In the genomic region with DNA sequence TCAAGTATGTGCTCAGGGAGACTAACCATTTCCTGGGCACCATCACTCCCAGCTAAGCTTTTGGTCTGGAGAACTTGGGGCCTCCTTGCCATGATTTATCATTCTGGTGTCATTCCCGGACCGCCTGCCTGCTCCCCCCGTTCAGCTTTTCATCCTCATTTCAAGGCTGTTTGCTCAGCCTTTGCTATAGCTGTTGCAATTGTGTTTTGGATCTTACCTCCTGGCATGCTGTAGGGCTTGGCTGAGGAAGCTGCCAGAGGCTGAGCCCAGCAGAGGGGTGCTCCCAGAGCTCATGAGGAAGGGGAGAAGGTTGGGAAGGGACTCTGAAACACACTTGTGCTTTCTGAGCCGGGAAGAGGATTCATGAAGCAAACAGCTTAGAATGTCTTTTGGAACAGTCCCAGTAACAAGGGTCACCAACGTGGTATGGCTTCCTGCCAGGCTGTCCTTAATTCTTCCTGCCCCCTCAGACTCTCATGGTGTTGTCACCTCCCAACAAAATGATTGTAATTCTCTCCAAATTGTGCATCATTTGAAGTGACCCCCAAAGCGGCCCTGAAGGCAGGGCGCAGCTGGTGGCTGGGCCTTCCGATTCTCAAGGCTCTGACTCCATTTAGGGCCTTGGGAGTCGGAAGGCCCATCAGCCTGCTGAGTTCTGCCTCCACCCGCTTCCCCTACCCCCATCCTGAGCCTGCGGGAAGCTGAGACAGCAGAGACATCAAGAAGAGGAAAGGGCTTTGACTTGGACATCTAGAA, we compare ENCODE assay signal across 20 cellular contexts.
DNase-seq lines count a peak whose midpoint lies in the region; ATAC-seq and TF ChIP-seq lines count a peak whose summit lies in the region.
"Had no signal": no experiment of that assay in that cellular context is flagged by ENCODE, and none has a peak within 500 bp of the region (broad histone marks: within the 10 kb centered on the region; RNA-seq: fewer than 3 reads in every experiment).

No MANE protein-coding gene starts in this region.

- peaks cover 23% of the 10 kb centered on the region for H3K4me1 Mint-ChIP-seq in chondrocyte (ENCODE audit: low read depth)
- H3K4me1 Mint-ChIP-seq in activated T-helper 2 cell treated with anti-CD3 and anti-CD28 coated beads, Interferon-gamma antibody, Interleukin-2, Interleukin-4, amounts not matched to agents 10 μg/mL and 5 μg/mL and 100 μg/mL, durations not matched to agents 14 hours and 24 hours and 36 hours (ENCODE audit: low read depth): peaks cover 2% of the 10 kb centered on the region
- H3K4me1 Mint-ChIP-seq in activated CD8-positive, alpha-beta T cell treated with anti-CD3 and anti-CD28 coated beads for 36 hours (ENCODE audit: low read depth): no peaks in the 10 kb centered on the region

- CTCF ChIA-PET in activated CD8-positive, alpha-beta T cell treated with anti-CD3 and anti-CD28 coated beads for 36 hours (lab: Charles Lee): interaction anchor here (1.2 kb wide), 1 partner anchor 455 kb away, joined by 3 read pairs; no protein-coding TSS in a partner anchor

- peak overlapping the region; percentile 40 to 58 for H2BK12ac ChIP-seq in mesenchymal stem cell (ENCODE audit: low read length in 2 of 2)

- H3K27ac Mint-ChIP-seq in chondrocyte (ENCODE audit: unreplicated experiment): peak overlapping the region; percentile 57
- H3K27ac Mint-ChIP-seq in activated T-helper 2 cell treated with anti-CD3 and anti-CD28 coated beads, Interferon-gamma antibody, Interleukin-2, Interleukin-4, amounts not matched to agents 10 μg/mL and 5 μg/mL and 100 μg/mL, durations not matched to agents 14 hours and 24 hours and 36 hours: no peak overlapping the region
- H3K27ac Mint-ChIP-seq in activated CD8-positive, alpha-beta T cell treated with anti-CD3 and anti-CD28 coated beads for 36 hours: no peak overlapping the region
- H3K27ac Mint-ChIP-seq: activated B cell treated with CpG ODN at 0.5 μM for 24 hours had no signal

- H3K23ac ChIP-seq in mesenchymal stem cell (ENCODE audit: low read length in 2 of 2): peak overlapping the region in 1 of 2 experiments; percentile 2

- H3K4me1 ChIP-seq in mesenchymal stem cell (ENCODE audit: control insufficient read depth, insufficient read depth, low read depth, low read length) (peaks cover 25% of the 10 kb centered on the region), spleen (peaks cover 8 to 53% (median 38%) of the 10 kb centered on the region in 6 donors)

- peak overlapping the region; percentile 8 for H2AFZ ChIP-seq in mesenchymal stem cell (ENCODE audit: low read depth, low read length)

- no peaks in the 10 kb centered on the region for H3K36me3 ChIP-seq in mesenchymal stem cell (ENCODE audit: control insufficient read depth in 1 of 2, insufficient read depth in 2 of 2, low read depth in 1 of 2, low read length in 2 of 2)
- H3K36me3 ChIP-seq in spleen: no peaks in the 10 kb centered on the region

- 81% methylated on average over 11 of the region's 11 CpGs for WGBS in mesenchymal stem cell
- 53 to 64% (median 58%) methylated on average over 11 of the region's 11 CpGs for WGBS in spleen, 5 donors

- H3K9ac ChIP-seq in mesenchymal stem cell (ENCODE audit: low read length): no peak overlapping the region
- H3K9ac ChIP-seq: KMS-11 had no signal

- no peak for TF ChIP-seq CTCF in chondrocyte (IDR thresholded peaks at IDR 0.05)
- no peak for TF ChIP-seq CTCF in spleen (IDR thresholded peaks at IDR 0.05 in 8 of 11, conservative IDR thresholded peaks at IDR 0.05 in 3 of 11)
- TF ChIP-seq CTCF in activated CD8-positive, alpha-beta T cell treated with anti-CD3 and anti-CD28 coated beads for 36 hours (IDR thresholded peaks at IDR 0.05): no peak

- H2BK15ac ChIP-seq in mesenchymal stem cell (ENCODE audit: low read depth, poor library complexity, severe bottlenecking): no peak overlapping the region

- no peak overlapping the region for H4K91ac ChIP-seq in mesenchymal stem cell (ENCODE audit: low read length)

- no peak overlapping the region for H3K27ac ChIP-seq in mesenchymal stem cell (ENCODE audit: low read length, poor library complexity, severe bottlenecking)
- peak overlapping the region; percentile 45 to 87 (median 78) for H3K27ac ChIP-seq in spleen
- H3K27ac ChIP-seq: KMS-11, RWPE1 had no signal

- no peak overlapping the region for H2BK5ac ChIP-seq in mesenchymal stem cell (ENCODE audit: low read depth, low read length, poor library complexity, severe bottlenecking)

- no peak for TF ChIP-seq POLR2A in spleen (IDR thresholded peaks at IDR 0.05)

- POLR2A ChIA-PET in activated CD8-positive, alpha-beta T cell treated with anti-CD3 and anti-CD28 coated beads for 36 hours (lab: Charles Lee): no interaction called here

- no peak overlapping the region for H3K4me2 ChIP-seq in mesenchymal stem cell (ENCODE audit: low read length, poor library complexity, severe bottlenecking)
- H3K4me2 ChIP-seq: KMS-11 had no signal

- H3K4me3 Mint-ChIP-seq in chondrocyte (ENCODE audit: unreplicated experiment): no peak overlapping the region
- no peak overlapping the region for H3K4me3 Mint-ChIP-seq in activated T-helper 2 cell treated with anti-CD3 and anti-CD28 coated beads, Interferon-gamma antibody, Interleukin-2, Interleukin-4, amounts not matched to agents 10 μg/mL and 5 μg/mL and 100 μg/mL, durations not matched to agents 14 hours and 24 hours and 36 hours (ENCODE audit: low read depth)
- H3K4me3 Mint-ChIP-seq in activated CD8-positive, alpha-beta T cell treated with anti-CD3 and anti-CD28 coated beads for 36 hours: no peak overlapping the region
- H3K4me3 Mint-ChIP-seq: activated B cell treated with CpG ODN at 0.5 μM for 24 hours had no signal

- no peaks in the 10 kb centered on the region for H3K36me3 Mint-ChIP-seq in chondrocyte (ENCODE audit: low read depth)
- no peaks in the 10 kb centered on the region for H3K36me3 Mint-ChIP-seq in activated T-helper 2 cell treated with anti-CD3 and anti-CD28 coated beads, Interferon-gamma antibody, Interleukin-2, Interleukin-4, amounts not matched to agents 10 μg/mL and 5 μg/mL and 100 μg/mL, durations not matched to agents 14 hours and 24 hours and 36 hours (ENCODE audit: low read depth)
- H3K36me3 Mint-ChIP-seq in activated CD8-positive, alpha-beta T cell treated with anti-CD3 and anti-CD28 coated beads for 36 hours (ENCODE audit: low read depth): no peaks in the 10 kb centered on the region

- H3K27me3 Mint-ChIP-seq in chondrocyte (ENCODE audit: low read depth): no peaks in the 10 kb centered on the region
- H3K27me3 Mint-ChIP-seq in activated T-helper 2 cell treated with anti-CD3 and anti-CD28 coated beads, Interferon-gamma antibody, Interleukin-2, Interleukin-4, amounts not matched to agents 10 μg/mL and 5 μg/mL and 100 μg/mL, durations not matched to agents 14 hours and 24 hours and 36 hours (ENCODE audit: low read depth): no peaks in the 10 kb centered on the region
- H3K27me3 Mint-ChIP-seq in activated CD8-positive, alpha-beta T cell treated with anti-CD3 and anti-CD28 coated beads for 36 hours: no peaks in the 10 kb centered on the region
- H3K27me3 Mint-ChIP-seq: activated B cell treated with CpG ODN at 0.5 μM for 24 hours had no signal

- peak overlapping the region; percentile 45 for H4K8ac ChIP-seq in mesenchymal stem cell (ENCODE audit: low read length)

- H3K27me3 ChIP-seq in mesenchymal stem cell (ENCODE audit: control insufficient read depth in 1 of 2, insufficient read depth in 1 of 2, low read length in 2 of 2) (peaks cover 0 to 36% of the 10 kb centered on the region in 2 experiments), spleen (replicated peaks in 1 of 7) (no peaks in the 10 kb centered on the region)

- H3K18ac ChIP-seq in mesenchymal stem cell (ENCODE audit: low read depth in 1 of 2, low read length in 2 of 2): peak overlapping the region; percentile 38 to 61

- peaks cover 4% of the 10 kb centered on the region for H3K9me3 ChIP-seq in mesenchymal stem cell (ENCODE audit: control insufficient read depth, low read length)
- H3K9me3 ChIP-seq in spleen: peaks cover 0 to 9% (median under 1%) of the 10 kb centered on the region in 8 donors

- peak overlapping the region in 1 of 2 experiments; percentile 37 for H3K4ac ChIP-seq in mesenchymal stem cell (ENCODE audit: low read depth in 1 of 2, low read length in 2 of 2)

- H3K4me3 ChIP-seq in mesenchymal stem cell (ENCODE audit: insufficient read depth in 1 of 2, low read depth in 1 of 2, low read length in 2 of 2): no peak overlapping the region
- no peak overlapping the region for H3K4me3 ChIP-seq in spleen

- peaks cover 10% of the 10 kb centered on the region for H3K9me3 Mint-ChIP-seq in chondrocyte (ENCODE audit: low read depth)
- peaks cover 5% of the 10 kb centered on the region for H3K9me3 Mint-ChIP-seq in activated T-helper 2 cell treated with anti-CD3 and anti-CD28 coated beads, Interferon-gamma antibody, Interleukin-2, Interleukin-4, amounts not matched to agents 10 μg/mL and 5 μg/mL and 100 μg/mL, durations not matched to agents 14 hours and 24 hours and 36 hours
- no peaks in the 10 kb centered on the region for H3K9me3 Mint-ChIP-seq in activated CD8-positive, alpha-beta T cell treated with anti-CD3 and anti-CD28 coated beads for 36 hours

- DNase-seq in NCI-H2227 (lab: John Stamatoyannopoulos, UW; ENCODE audit: unreplicated experiment) (peak; percentile 53), chondrocyte (ENCODE audit: low spot score) (no peak), mesenchymal stem cell (no peak), spleen (peak; percentile 82), NCI-H146 treated with DMSO at 0.1 percent for 48 hours (lab: John Stamatoyannopoulos, UW; ENCODE audit: unreplicated experiment) (no peak), iPS-NIHi7 (ENCODE audit: extremely low spot score) (no peak)
- no peak for DNase-seq in activated T-helper 2 cell treated with anti-CD3 and anti-CD28 coated beads, Interferon-gamma antibody, Interleukin-2, Interleukin-4, amounts not matched to agents 10 μg/mL and 5 μg/mL and 100 μg/mL, durations not matched to agents 14 hours and 24 hours and 36 hours (ENCODE audit: low spot score)
- DNase-seq in activated CD8-positive, alpha-beta T cell treated with anti-CD3 and anti-CD28 coated beads for 36 hours: no peak
- DNase-seq: activated B cell treated with CpG ODN at 0.5 μM for 24 hours; activated CD4-positive, alpha-beta T cell treated with anti-CD3 and anti-CD28 coated beads, Interleukin-2, amount 50 U/mL, for 48 hours; activated naive CD4-positive, alpha-beta T cell; activated T-cell treated with anti-CD3 and anti-CD28 coated beads for 4 hours; effector memory CD4-positive, alpha-beta T cell; GOT3; NCI-H1048; NCI-H2081; NCI-H526 had no signal

- ATAC-seq in activated CD8-positive, alpha-beta T cell treated with anti-CD3 and anti-CD28 coated beads for 36 hours: no peak
- ATAC-seq: SK-N-SH treated with all-trans-retinoic acid at 6 μM for 48 hours had no signal

- intact Hi-C loops in spleen (cut with DNase I; ENCODE audit: low total_unique reads): no loop called here
- intact Hi-C loops in activated T-helper 2 cell treated with anti-CD3 and anti-CD28 coated beads, Interferon-gamma antibody, Interleukin-2, Interleukin-4, amounts not matched to agents 10 μg/mL and 5 μg/mL and 100 μg/mL, durations not matched to agents 14 hours and 24 hours and 36 hours (cut with micrococcal nuclease): no loop called here
- intact Hi-C loops in activated CD8-positive, alpha-beta T cell treated with anti-CD3 and anti-CD28 coated beads for 36 hours (cut with micrococcal nuclease): no loop called here

- H2BK120ac ChIP-seq in mesenchymal stem cell (ENCODE audit: low read depth, low read length): no peak overlapping the region

- no peak overlapping the region for H3K14ac ChIP-seq in mesenchymal stem cell (ENCODE audit: low read length in 2 of 2)

- H2AK5ac ChIP-seq in mesenchymal stem cell (ENCODE audit: low read length, severe bottlenecking): peak overlapping the region; percentile 19

- H3K79me1 ChIP-seq in mesenchymal stem cell (replicated peaks; ENCODE audit: low read length, poor library complexity, severe bottlenecking): no peaks in the 10 kb centered on the region

Comparison
In these comparisons a context has a peak if more than half of its experiments do, and no peak if none do; other contexts are left out.
1. DNase-seq: peak in NCI-H2227 (single experiment) and spleen (single experiment); none in chondrocyte (single experiment), mesenchymal stem cell (single experiment), activated T-helper 2 cell treated with anti-CD3 and anti-CD28 coated beads, Interferon-gamma antibody, Interleukin-2, Interleukin-4, amounts not matched to agents 10 μg/mL and 5 μg/mL and 100 μg/mL, durations not matched to agents 14 hours and 24 hours and 36 hours (single experiment), NCI-H146 treated with DMSO at 0.1 percent for 48 hours (single experiment), activated CD8-positive, alpha-beta T cell treated with anti-CD3 and anti-CD28 coated beads for 36 hours (single experiment) and iPS-NIHi7 (single experiment).